Comparison of ENCODE assay signal across 1 cellular context in the genomic region with DNA sequence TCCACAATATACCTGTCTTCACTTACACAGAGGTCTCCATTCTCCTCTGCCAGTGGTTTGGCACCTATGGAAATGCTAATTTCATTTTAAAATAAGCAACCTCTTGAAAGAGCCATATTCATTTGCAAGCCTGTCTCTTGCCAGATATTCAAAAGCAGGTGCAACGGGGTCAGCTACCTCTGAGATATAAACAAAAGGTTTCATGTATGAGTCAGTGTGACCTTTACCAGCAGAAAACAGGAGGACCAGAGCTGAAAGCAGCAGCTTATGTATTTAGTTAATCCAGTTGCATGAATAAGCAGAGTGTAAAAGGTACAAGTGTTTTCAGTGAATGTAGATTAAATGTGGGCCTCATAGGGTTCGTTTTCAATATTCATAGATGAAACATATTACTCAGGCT.
A peak's percentile ranks its signal among the peaks of the same experiment; 100 is the strongest.
TF ChIP-seq lines count a peak whose summit lies in the region.

No MANE protein-coding gene starts in this region.

TF ChIP-seq in HepG2, 621 proteins besides CTCF, POLR2A, EP300 and RAD21 (continued from another document):
- TF ChIP-seq, protein P1, sequence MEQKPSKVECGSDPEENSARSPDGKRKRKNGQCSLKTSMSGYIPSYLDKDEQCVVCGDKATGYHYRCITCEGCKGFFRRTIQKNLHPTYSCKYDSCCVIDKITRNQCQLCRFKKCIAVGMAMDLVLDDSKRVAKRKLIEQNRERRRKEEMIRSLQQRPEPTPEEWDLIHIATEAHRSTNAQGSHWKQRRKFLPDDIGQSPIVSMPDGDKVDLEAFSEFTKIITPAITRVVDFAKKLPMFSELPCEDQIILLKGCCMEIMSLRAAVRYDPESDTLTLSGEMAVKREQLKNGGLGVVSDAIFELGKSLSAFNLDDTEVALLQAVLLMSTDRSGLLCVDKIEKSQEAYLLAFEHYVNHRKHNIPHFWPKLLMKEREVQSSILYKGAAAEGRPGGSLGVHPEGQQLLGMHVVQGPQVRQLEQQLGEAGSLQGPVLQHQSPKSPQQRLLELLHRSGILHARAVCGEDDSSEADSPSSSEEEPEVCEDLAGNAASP (CRISPR knock-in tag; IDR thresholded peaks at IDR 0.05; ENCODE audit: borderline replicate concordance) = no peak
- TF ChIP-seq, protein P2, sequence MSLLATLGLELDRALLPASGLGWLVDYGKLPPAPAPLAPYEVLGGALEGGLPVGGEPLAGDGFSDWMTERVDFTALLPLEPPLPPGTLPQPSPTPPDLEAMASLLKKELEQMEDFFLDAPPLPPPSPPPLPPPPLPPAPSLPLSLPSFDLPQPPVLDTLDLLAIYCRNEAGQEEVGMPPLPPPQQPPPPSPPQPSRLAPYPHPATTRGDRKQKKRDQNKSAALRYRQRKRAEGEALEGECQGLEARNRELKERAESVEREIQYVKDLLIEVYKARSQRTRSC (CRISPR knock-in tag; IDR thresholded peaks at IDR 0.05; ENCODE audit: low read depth) = no peak
- TF ChIP-seq HMG20A (CRISPR knock-in tag; IDR thresholded peaks at IDR 0.05; ENCODE audit: borderline replicate concordance) = 0 out of 2 replicates have a peak, but pooled peaks have one; percentile 41
- no peak for TF ChIP-seq ZNF7 (CRISPR knock-in tag; IDR thresholded peaks at IDR 0.05)
- peak in 1 of 2 experiments; percentile 42; a peak in 1 of 4 replicates for TF ChIP-seq NR2F1 (CRISPR knock-in tag; IDR thresholded peaks at IDR 0.05)
- TF ChIP-seq, protein P3, sequence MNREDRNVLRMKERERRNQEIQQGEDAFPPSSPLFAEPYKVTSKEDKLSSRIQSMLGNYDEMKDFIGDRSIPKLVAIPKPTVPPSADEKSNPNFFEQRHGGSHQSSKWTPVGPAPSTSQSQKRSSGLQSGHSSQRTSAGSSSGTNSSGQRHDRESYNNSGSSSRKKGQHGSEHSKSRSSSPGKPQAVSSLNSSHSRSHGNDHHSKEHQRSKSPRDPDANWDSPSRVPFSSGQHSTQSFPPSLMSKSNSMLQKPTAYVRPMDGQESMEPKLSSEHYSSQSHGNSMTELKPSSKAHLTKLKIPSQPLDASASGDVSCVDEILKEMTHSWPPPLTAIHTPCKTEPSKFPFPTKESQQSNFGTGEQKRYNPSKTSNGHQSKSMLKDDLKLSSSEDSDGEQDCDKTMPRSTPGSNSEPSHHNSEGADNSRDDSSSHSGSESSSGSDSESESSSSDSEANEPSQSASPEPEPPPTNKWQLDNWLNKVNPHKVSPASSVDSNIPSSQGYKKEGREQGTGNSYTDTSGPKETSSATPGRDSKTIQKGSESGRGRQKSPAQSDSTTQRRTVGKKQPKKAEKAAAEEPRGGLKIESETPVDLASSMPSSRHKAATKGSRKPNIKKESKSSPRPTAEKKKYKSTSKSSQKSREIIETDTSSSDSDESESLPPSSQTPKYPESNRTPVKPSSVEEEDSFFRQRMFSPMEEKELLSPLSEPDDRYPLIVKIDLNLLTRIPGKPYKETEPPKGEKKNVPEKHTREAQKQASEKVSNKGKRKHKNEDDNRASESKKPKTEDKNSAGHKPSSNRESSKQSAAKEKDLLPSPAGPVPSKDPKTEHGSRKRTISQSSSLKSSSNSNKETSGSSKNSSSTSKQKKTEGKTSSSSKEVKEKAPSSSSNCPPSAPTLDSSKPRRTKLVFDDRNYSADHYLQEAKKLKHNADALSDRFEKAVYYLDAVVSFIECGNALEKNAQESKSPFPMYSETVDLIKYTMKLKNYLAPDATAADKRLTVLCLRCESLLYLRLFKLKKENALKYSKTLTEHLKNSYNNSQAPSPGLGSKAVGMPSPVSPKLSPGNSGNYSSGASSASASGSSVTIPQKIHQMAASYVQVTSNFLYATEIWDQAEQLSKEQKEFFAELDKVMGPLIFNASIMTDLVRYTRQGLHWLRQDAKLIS (CRISPR knock-in tag; IDR thresholded peaks at IDR 0.05) = no peak
- peak; percentile 26; the same call in 1 of the 2 replicates for TF ChIP-seq RXRB (CRISPR knock-in tag; IDR thresholded peaks at IDR 0.05; ENCODE audit: borderline replicate concordance)
- TF ChIP-seq ZNF232 (CRISPR knock-in tag; IDR thresholded peaks at IDR 0.05; ENCODE audit: borderline replicate concordance) = no peak
- TF ChIP-seq, protein P4, sequence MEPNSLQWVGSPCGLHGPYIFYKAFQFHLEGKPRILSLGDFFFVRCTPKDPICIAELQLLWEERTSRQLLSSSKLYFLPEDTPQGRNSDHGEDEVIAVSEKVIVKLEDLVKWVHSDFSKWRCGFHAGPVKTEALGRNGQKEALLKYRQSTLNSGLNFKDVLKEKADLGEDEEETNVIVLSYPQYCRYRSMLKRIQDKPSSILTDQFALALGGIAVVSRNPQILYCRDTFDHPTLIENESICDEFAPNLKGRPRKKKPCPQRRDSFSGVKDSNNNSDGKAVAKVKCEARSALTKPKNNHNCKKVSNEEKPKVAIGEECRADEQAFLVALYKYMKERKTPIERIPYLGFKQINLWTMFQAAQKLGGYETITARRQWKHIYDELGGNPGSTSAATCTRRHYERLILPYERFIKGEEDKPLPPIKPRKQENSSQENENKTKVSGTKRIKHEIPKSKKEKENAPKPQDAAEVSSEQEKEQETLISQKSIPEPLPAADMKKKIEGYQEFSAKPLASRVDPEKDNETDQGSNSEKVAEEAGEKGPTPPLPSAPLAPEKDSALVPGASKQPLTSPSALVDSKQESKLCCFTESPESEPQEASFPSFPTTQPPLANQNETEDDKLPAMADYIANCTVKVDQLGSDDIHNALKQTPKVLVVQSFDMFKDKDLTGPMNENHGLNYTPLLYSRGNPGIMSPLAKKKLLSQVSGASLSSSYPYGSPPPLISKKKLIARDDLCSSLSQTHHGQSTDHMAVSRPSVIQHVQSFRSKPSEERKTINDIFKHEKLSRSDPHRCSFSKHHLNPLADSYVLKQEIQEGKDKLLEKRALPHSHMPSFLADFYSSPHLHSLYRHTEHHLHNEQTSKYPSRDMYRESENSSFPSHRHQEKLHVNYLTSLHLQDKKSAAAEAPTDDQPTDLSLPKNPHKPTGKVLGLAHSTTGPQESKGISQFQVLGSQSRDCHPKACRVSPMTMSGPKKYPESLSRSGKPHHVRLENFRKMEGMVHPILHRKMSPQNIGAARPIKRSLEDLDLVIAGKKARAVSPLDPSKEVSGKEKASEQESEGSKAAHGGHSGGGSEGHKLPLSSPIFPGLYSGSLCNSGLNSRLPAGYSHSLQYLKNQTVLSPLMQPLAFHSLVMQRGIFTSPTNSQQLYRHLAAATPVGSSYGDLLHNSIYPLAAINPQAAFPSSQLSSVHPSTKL (CRISPR knock-in tag; IDR thresholded peaks at IDR 0.05) = peak; percentile 49; the same call in 1 of the 2 replicates
- no peak for TF ChIP-seq DNMT1 (CRISPR knock-in tag; IDR thresholded peaks at IDR 0.05)
- TF ChIP-seq ZNF138 (CRISPR knock-in tag; IDR thresholded peaks at IDR 0.05; ENCODE audit: low read depth) = no peak
- no peak for TF ChIP-seq ZNF382 (CRISPR knock-in tag; IDR thresholded peaks at IDR 0.05; ENCODE audit: borderline replicate concordance)
- TF ChIP-seq FOSL2 (CRISPR knock-in tag; IDR thresholded peaks at IDR 0.05) = peak; percentile 58
- TF ChIP-seq GABPB1 (CRISPR knock-in tag; IDR thresholded peaks at IDR 0.05) = no peak
